In genomic region chr22:18079706-18080230, GRCh38 we compare ENCODE assay signal across 14 cellular contexts. TPM values are rescaled to one million over a fixed set of nuclear protein-coding genes. Genes with fewer than 3 reads are reported as not detected.
DNase-seq lines count a peak whose midpoint lies in the region; ATAC-seq, FAIRE-seq and TF ChIP-seq lines count a peak whose summit lies in the region.
"Had no signal": no experiment of that assay in that cellular context is flagged by ENCODE, and none has a peak within 500 bp of the region (broad histone marks: within the 10 kb centered on the region; RNA-seq: fewer than 3 reads in every experiment).

No MANE protein-coding gene starts in this region.

- intact Hi-C loops in Calu3 (cut with micrococcal nuclease; ENCODE audit: unreplicated experiment) = loop anchor here (5.0 to 10.0 kb wide), 3 partner anchors 47 to 185 kb away; no protein-coding TSS in a partner anchor
- intact Hi-C loops in spleen (cut with DNase I; ENCODE audit: low total_unique reads) = loop anchor here (10.0 kb wide), 2 partner anchors 175 to 335 kb away; no protein-coding TSS in a partner anchor

- CTCF ChIA-PET in A549 (lab: Yijun Ruan, JAX) = interaction anchor here (0.6 to 7.2 kb wide), 4 partner anchors 12 to 337 kb away, joined by 3 to 138 read pairs (median 4); no protein-coding TSS in a partner anchor
- CTCF ChIA-PET in Calu3 (lab: Charles Lee) = no interaction called here

- peaks cover 46% of the 10 kb centered on the region for H3K4me1 Mint-ChIP-seq in Calu3 (ENCODE audit: low read depth, unreplicated experiment)
- H3K4me1 Mint-ChIP-seq in T-helper 17 cell = peaks cover 47% of the 10 kb centered on the region
- peaks cover 14% of the 10 kb centered on the region for H3K4me1 Mint-ChIP-seq in glutamatergic neuron (ENCODE audit: low read depth, unreplicated experiment)

- H3K27ac Mint-ChIP-seq in Calu3 (ENCODE audit: unreplicated experiment) = peak overlapping the region; percentile 92
- H3K27ac Mint-ChIP-seq in T-helper 17 cell = peak overlapping the region; percentile 96
- no peak overlapping the region for H3K27ac Mint-ChIP-seq in glutamatergic neuron (ENCODE audit: unreplicated experiment)

- H3K4me3 Mint-ChIP-seq in Calu3 (ENCODE audit: low read depth, unreplicated experiment) (peak overlapping the region; percentile 98), T-helper 17 cell (peak overlapping the region; percentile 88), glutamatergic neuron (ENCODE audit: unreplicated experiment) (peak overlapping the region; percentile 89)

- FAIRE-seq in A549 (lab: Jason Lieb, UNC) = no peak

- no peak for TF ChIP-seq RAD21 in A549 (conservative IDR thresholded peaks at IDR 0.05 in 1 of 2, IDR thresholded peaks at IDR 0.05 in 1 of 2)

- H3K27me3 ChIP-seq in spleen (replicated peaks in 1 of 7) (no peaks in the 10 kb centered on the region), SJCRH30 (no peaks in the 10 kb centered on the region)
- H3K27me3 ChIP-seq: SJSA1 had no signal

- 60% methylated on average over 4 of the region's 4 CpGs for WGBS in A549 (ENCODE audit: missing lambda C conversion rate)
- WGBS in spleen, 5 donors = 55 to 73% (median 68%) methylated on average over 4 of the region's 4 CpGs

- H3K9me3 ChIP-seq in A549 (no peaks in the 10 kb centered on the region), T-helper 17 cell (ENCODE audit: control insufficient read depth, low read length, poor library complexity, severe bottlenecking) (no peaks in the 10 kb centered on the region), spleen (no peaks in the 10 kb centered on the region), SJCRH30 (replicated peaks) (no peaks in the 10 kb centered on the region)
- H3K9me3 ChIP-seq: SJSA1 had no signal

- TF ChIP-seq EP300 in A549 (IDR thresholded peaks at IDR 0.05) = no peak

- peaks cover 2% of the 10 kb centered on the region for H3K9me3 Mint-ChIP-seq in Calu3 (ENCODE audit: low read depth, unreplicated experiment)
- H3K9me3 Mint-ChIP-seq in glutamatergic neuron (ENCODE audit: unreplicated experiment) = peaks cover 3% of the 10 kb centered on the region

- H3K4me3 ChIP-seq in A549 (no peak overlapping the region), spleen (no peak overlapping the region), SJCRH30 (no peak overlapping the region)
- H3K4me3 ChIP-seq: SJSA1 had no signal

- BruUV-seq in Calu3 (replicated peaks; lab: Mats Ljungman, UMichigan) = no TSS peak

- H3K4me2 ChIP-seq in A549 = peak overlapping the region; percentile 85; the same call in 1 of the 3 replicates

- H3K36me3 Mint-ChIP-seq in Calu3 (ENCODE audit: insufficient read depth, unreplicated experiment) (peaks cover 76% of the 10 kb centered on the region), T-helper 17 cell (ENCODE audit: low read depth) (peaks cover 18% of the 10 kb centered on the region), glutamatergic neuron (ENCODE audit: unreplicated experiment) (peaks cover 6% of the 10 kb centered on the region)

- no peak for TF ChIP-seq POLR2A in A549 (IDR thresholded peaks at IDR 0.05; ENCODE audit: low read length)
- TF ChIP-seq POLR2A in spleen (IDR thresholded peaks at IDR 0.05) = no peak

- DNase-seq in A549 (ENCODE audit: low read depth in 1 of 2, low spot score in 1 of 2) (no peak), Calu3 (no peak), T-helper 17 cell (no peak), glutamatergic neuron (no peak), spleen (no peak), SJCRH30 (no peak)
- DNase-seq: cortex of kidney, GF-D8, NCI-H187, substantia nigra, WERI-Rb-1 had no signal

- ATAC-seq in A549 = no peak
- no peak for ATAC-seq in T-helper 17 cell
- ATAC-seq in HG03139 (IDR thresholded peaks at IDR 0.05; ENCODE audit: unreplicated experiment) = no peak
- no peak for ATAC-seq in GM21786 (IDR thresholded peaks at IDR 0.05; ENCODE audit: unreplicated experiment)

- POLR2A ChIA-PET in A549 (lab: Yijun Ruan, JAX) = no interaction called here

- H3K4me1 ChIP-seq in A549 = peaks cover 26% of the 10 kb centered on the region
- H3K4me1 ChIP-seq in spleen = peaks cover 23 to 70% (median 46%) of the 10 kb centered on the region in 6 donors
- H3K4me1 ChIP-seq in SJCRH30 = peaks cover 8% of the 10 kb centered on the region

- H3K36me3 ChIP-seq in spleen = peaks cover 0 to 55% (median 42%) of the 10 kb centered on the region in 6 donors
- peaks cover 19% of the 10 kb centered on the region for H3K36me3 ChIP-seq in SJCRH30

- no peak overlapping the region for H3K27ac ChIP-seq in A549
- peak overlapping the region in 1 of 8 donors; percentile 89 for H3K27ac ChIP-seq in spleen
- no peak overlapping the region for H3K27ac ChIP-seq in SJCRH30
- H3K27ac ChIP-seq: SJSA1, WERI-Rb-1 had no signal

- H3K27me3 Mint-ChIP-seq in Calu3 (ENCODE audit: unreplicated experiment) (no peaks in the 10 kb centered on the region), T-helper 17 cell (no peaks in the 10 kb centered on the region), glutamatergic neuron (ENCODE audit: unreplicated experiment) (peaks cover 6% of the 10 kb centered on the region)

- no peak for TF ChIP-seq CTCF in A549 (IDR thresholded peaks at IDR 0.05)
- no peak for TF ChIP-seq CTCF in Calu3 (IDR thresholded peaks at IDR 0.05; ENCODE audit: unreplicated experiment)
- no peak for TF ChIP-seq CTCF in glutamatergic neuron (IDR thresholded peaks at IDR 0.05; ENCODE audit: partially characterized antibody, unreplicated experiment)
- TF ChIP-seq CTCF in spleen (IDR thresholded peaks at IDR 0.05 in 8 of 11, conservative IDR thresholded peaks at IDR 0.05 in 3 of 11) = no peak

TF ChIP-seq in A549, 52 proteins besides CTCF, POLR2A, EP300 and RAD21:
- TF ChIP-seq HES2 (IDR thresholded peaks at IDR 0.05) (no peak), HOXA7 (CRISPR knock-in tag; IDR thresholded peaks at IDR 0.05) (no peak), KDM1A (IDR thresholded peaks at IDR 0.05; ENCODE audit: low read depth) (no peak), ATOH8 (CRISPR knock-in tag; IDR thresholded peaks at IDR 0.05; ENCODE audit: low read depth) (no peak), MAFK (IDR thresholded peaks at IDR 0.05; ENCODE audit: partially characterized antibody) (peak; percentile 87), ZFP36 (IDR thresholded peaks at IDR 0.05; ENCODE audit: borderline replicate concordance, partially characterized antibody) (no peak)

RNA-seq across cellular contexts. Expression of gene PEX26, which starts 2.0 kb away (rescaled TPM):
- polyA plus RNA-seq in A549 (2011; rRNA removed) (12.4 and 15.3 TPM in 2 replicates), A549 (2017; fragmentation: RNase III; extraction: RNeasy Plus Mini Kit Qiagen cat#74134 plus additional on column Dnase treatment) (10.8 to 12.7 TPM (median 11.8 TPM) in 3 replicates), spleen (10 to 100 TPM in 1 of 3 donors, 1 to 10 TPM in 2; 5.1 to 22.7 (median 7.1) TPM)
- 6.8 and 11.5 TPM in 2 replicates for polyA plus RNA-seq in A549 (2012; cell fraction: cytosol; rRNA removed)
- 8.3 and 9.9 TPM in 2 replicates for polyA plus RNA-seq in A549 (2012; cell fraction: nucleus; rRNA removed)
- polyA minus RNA-seq in A549 (2011; rRNA and poly(A)+ RNA removed) = 23.8 and 24.1 TPM in 2 replicates
- total RNA-seq in Calu3 (2022) (46.1 and 47.0 TPM in 2 replicates), T-helper 17 cell (10 to 100 TPM; 28.4 to 37.3 TPM), glutamatergic neuron (ENCODE audit: unreplicated experiment) (49.8 TPM), spleen (10 to 100 TPM; 29.2 to 41.0 (median 37.4) TPM)
- 14.4 and 16.4 TPM in 2 replicates for total RNA-seq in SJCRH30 (2014; rRNA removed; shearing (Covaris generic))

RNA-seq across cellular contexts. Expression of gene TUBA8, which starts 30.8 kb away (rescaled TPM):
- polyA plus RNA-seq in A549 (2011; rRNA removed) (0.66 and 0.90 TPM in 2 replicates), A549 (2017; fragmentation: RNase III; extraction: RNeasy Plus Mini Kit Qiagen cat#74134 plus additional on column Dnase treatment) (0.13 to 0.41 TPM in 2 of 3 replicates, not detected in the other), spleen (1 to 10 TPM; 2.2 to 3.9 (median 3.7) TPM)
- polyA plus RNA-seq in A549 (2012; cell fraction: cytosol; rRNA removed) = 1.1 TPM in 2 replicates
- 3.5 and 3.8 TPM in 2 replicates for polyA plus RNA-seq in A549 (2012; cell fraction: nucleus; rRNA removed)
- 1.2 and 1.5 TPM in 2 replicates for polyA minus RNA-seq in A549 (2011; rRNA and poly(A)+ RNA removed)
- total RNA-seq in Calu3 (2022) (2.4 and 2.6 TPM in 2 replicates), T-helper 17 cell (10 to 100 TPM in 1 of 2 donors, 1 to 10 TPM in 1; 2.3 to 27.0 TPM), glutamatergic neuron (ENCODE audit: unreplicated experiment) (3.7 TPM), spleen (1 to 10 TPM; 2.6 to 5.7 (median 4.7) TPM)
- total RNA-seq in SJCRH30 (2014; rRNA removed; shearing (Covaris generic)) = 0.89 TPM in 1 of 2 replicates, not detected in the other

RNA-seq across cellular contexts. Expression of gene MICAL3, which starts 55.4 kb away (rescaled TPM):
- polyA plus RNA-seq in A549 (2011; rRNA removed) = 18.7 and 20.5 TPM in 2 replicates
- polyA plus RNA-seq in A549 (2012; cell fraction: cytosol; rRNA removed) = 13.3 and 17.7 TPM in 2 replicates
- 74.0 and 74.6 TPM in 2 replicates for polyA plus RNA-seq in A549 (2012; cell fraction: nucleus; rRNA removed)
- polyA plus RNA-seq in A549 (2017; fragmentation: RNase III; extraction: RNeasy Plus Mini Kit Qiagen cat#74134 plus additional on column Dnase treatment) = 30.1 to 35.1 TPM (median 30.3 TPM) in 3 replicates
- polyA minus RNA-seq in A549 (2011; rRNA and poly(A)+ RNA removed) = 28.0 and 34.1 TPM in 2 replicates
- total RNA-seq in Calu3 (2022) = 60.6 and 71.3 TPM in 2 replicates
- total RNA-seq in T-helper 17 cell = 10 to 100 TPM; 28.9 to 37.0 TPM
- 132 TPM for total RNA-seq in glutamatergic neuron (ENCODE audit: unreplicated experiment)
- 100 to 1,000 TPM in 2 of 7 donors, 10 to 100 TPM in 5; 54.3 to 133 (median 92.1) TPM for total RNA-seq in spleen
- 10 to 100 TPM in 1 of 3 donors, 1 to 10 TPM in 2; 2.6 to 14.9 (median 3.1) TPM for polyA plus RNA-seq in spleen
- total RNA-seq in SJCRH30 (2014; rRNA removed; shearing (Covaris generic)) = 21.9 and 26.1 TPM in 2 replicates
